In the genomic region with DNA sequence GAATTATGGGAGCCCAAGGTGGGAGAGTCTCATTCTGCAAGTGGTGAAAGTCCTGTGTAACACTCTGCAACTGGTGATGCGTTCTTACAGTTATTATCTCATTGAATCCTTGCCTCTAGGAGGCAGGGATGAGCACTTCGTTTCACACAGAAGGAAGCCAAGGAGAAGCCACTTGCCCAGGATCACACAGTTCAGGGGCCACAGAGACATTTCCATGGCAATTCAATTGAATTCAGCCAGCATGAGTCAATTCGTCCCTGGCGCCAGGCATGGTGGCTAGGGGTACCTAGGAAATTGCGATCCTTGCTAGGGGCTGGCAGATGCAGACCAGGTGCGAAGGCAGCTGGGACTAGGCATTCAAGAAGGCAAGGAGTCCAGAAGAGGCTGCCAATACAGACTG, we compare ENCODE assay signal across 13 cellular contexts. TPM values are rescaled to one million over a fixed set of nuclear protein-coding genes. Genes with fewer than 3 reads are reported as not detected.
DNase-seq lines count a peak whose midpoint lies in the region; ATAC-seq and TF ChIP-seq lines count a peak whose summit lies in the region.
"Had no signal": no experiment of that assay in that cellular context is flagged by ENCODE, and none has a peak within 500 bp of the region (broad histone marks: within the 10 kb centered on the region; RNA-seq: fewer than 3 reads in every experiment).

No MANE protein-coding gene starts in this region.

- H3K9ac ChIP-seq in fibroblast of lung (ENCODE audit: insufficient read depth, low read length): no peak overlapping the region

- H3K4me1 ChIP-seq in right cardiac atrium (ENCODE audit: control insufficient read depth, insufficient read depth, low read length) (peaks cover 2% of the 10 kb centered on the region), fibroblast of lung (ENCODE audit: control insufficient read depth, extremely low read depth, insufficient read depth, low read length) (no peaks in the 10 kb centered on the region)

- H3K36me3 ChIP-seq in fibroblast of lung (ENCODE audit: control insufficient read depth, insufficient read depth, low read length): no peaks in the 10 kb centered on the region
- H3K36me3 ChIP-seq: gastrocnemius medialis had no signal

- no peaks in the 10 kb centered on the region for H4K20me1 ChIP-seq in fibroblast of lung (ENCODE audit: control insufficient read depth, extremely low read depth, insufficient read depth, low read length)

- no peaks in the 10 kb centered on the region for H3K9me3 ChIP-seq in right cardiac atrium (ENCODE audit: control insufficient read depth, low read length)
- H3K9me3 ChIP-seq in fibroblast of lung (ENCODE audit: control insufficient read depth, insufficient read depth, low read depth, low read length): no peaks in the 10 kb centered on the region
- H3K9me3 ChIP-seq: gastrocnemius medialis had no signal

- H2AFZ ChIP-seq in fibroblast of lung (ENCODE audit: low read length): no peak overlapping the region

- ATAC-seq in Right ventricle myocardium inferior (no peak), right cardiac atrium (no peak), GM19035 (IDR thresholded peaks at IDR 0.05; ENCODE audit: unreplicated experiment) (no peak), HG03354 (IDR thresholded peaks at IDR 0.05; ENCODE audit: poor library complexity, severe bottlenecking, unreplicated experiment) (no peak)
- ATAC-seq: activated naive CD4-positive, alpha-beta T cell treated with anti-CD3 and anti-CD28 coated beads, Interleukin-2, amount 50 U/mL, for 72 hours; effector memory CD8-positive, alpha-beta T cell; gastrocnemius medialis had no signal

- no peak overlapping the region for H3K4me2 ChIP-seq in fibroblast of lung (ENCODE audit: extremely low read depth, insufficient read depth, low read length)
- H3K4me2 ChIP-seq: smooth muscle cell had no signal

- no peaks in the 10 kb centered on the region for H3K79me2 ChIP-seq in fibroblast of lung (ENCODE audit: control insufficient read depth, insufficient read depth, low read length)

- no peaks in the 10 kb centered on the region for H3K27me3 ChIP-seq in right cardiac atrium (ENCODE audit: control insufficient read depth, insufficient read depth)
- peaks cover 27% of the 10 kb centered on the region for H3K27me3 ChIP-seq in fibroblast of lung (ENCODE audit: control insufficient read depth, insufficient read depth, low read length)

- H3K4me3 ChIP-seq in right cardiac atrium (ENCODE audit: low read length) (no peak overlapping the region), fibroblast of lung (replicated peaks in 1 of 4; ENCODE audit: control extremely low read depth in 1 of 4, insufficient read depth in 1 of 4, low read depth in 3 of 4, low read length in 4 of 4) (no peak overlapping the region)
- H3K4me3 ChIP-seq: gastrocnemius medialis, smooth muscle cell had no signal

- peak; percentile 6 to 22 for TF ChIP-seq CTCF in fibroblast of lung (conservative IDR thresholded peaks at IDR 0.05 in 1 of 2, IDR thresholded peaks at IDR 0.05 in 1 of 2; ENCODE audit: low read depth in 1 of 2, low read length in 2 of 2)

- intact Hi-C loops in Right ventricle myocardium inferior (cut with DNase I): loop anchor here (5.0 kb wide), 1 partner anchor 635 kb away; no protein-coding TSS in a partner anchor
- intact Hi-C loops in right cardiac atrium (cut with DNase I): loop anchor here in 1 of 4 donors (10.0 kb wide), 1 partner anchor 323 kb away; no protein-coding TSS in a partner anchor

- no peak overlapping the region for H3K27ac ChIP-seq in right cardiac atrium (ENCODE audit: low read length)
- H3K27ac ChIP-seq in fibroblast of lung (ENCODE audit: insufficient read depth, low read length): no peak overlapping the region
- H3K27ac ChIP-seq: gastrocnemius medialis had no signal

- 60% methylated on average over 6 of the region's 6 CpGs for WGBS in right cardiac atrium

- DNase-seq in Right ventricle myocardium inferior (ENCODE audit: missing footprints) (peak; percentile 39), right cardiac atrium (no peak), NCI-H69 (lab: John Stamatoyannopoulos, UW) (peak; percentile 37), fibroblast of lung (ENCODE audit: low read depth in 2 of 2) (no peak), HPDE6-E6E7 (ENCODE audit: extremely low spot score) (no peak), HUDEP-2 (lab: John Stamatoyannopoulos, UW; ENCODE audit: unreplicated experiment in 76 of 76) (no peak)
- DNase-seq: effector memory CD8-positive, alpha-beta T cell; gastrocnemius medialis had no signal

RNA-seq across cellular contexts. Expression of a gene that starts 26.2 kb away (rescaled TPM):
- total RNA-seq in Right ventricle myocardium inferior (not detected), right cardiac atrium (under 1 TPM in 1 of 4 donors, not detected in 3; 0.17 TPM), fibroblast of lung (not detected in 2 replicates)
- polyA plus RNA-seq in right cardiac atrium (0.07 TPM), fibroblast of lung (0.02 TPM in 1 of 2 replicates, not detected in the other)
- polyA plus RNA-seq in fibroblast of lung (2012): not detected in 2 replicates
- not detected in 2 replicates for polyA minus RNA-seq in fibroblast of lung (ENCODE audit: low replicate concordance)
- total RNA-seq: activated naive CD4-positive, alpha-beta T cell treated with anti-CD3 and anti-CD28 coated beads, Interleukin-2, amount 50 U/mL, for 72 hours; bronchial epithelial cell; gastrocnemius medialis; smooth muscle cell had no signal
- polyA plus RNA-seq: smooth muscle cell had no signal

Comparison
In these comparisons a context has a peak if more than half of its experiments do, and no peak if none do; other contexts are left out.
1. DNase-seq: peak in Right ventricle myocardium inferior (single experiment) and NCI-H69 (single experiment); none in right cardiac atrium (0 of 3), fibroblast of lung (0 of 2), HPDE6-E6E7 (single experiment) and HUDEP-2 (0 of 76).